Comparison of ENCODE assay signal across 14 cellular contexts in the genomic region with DNA sequence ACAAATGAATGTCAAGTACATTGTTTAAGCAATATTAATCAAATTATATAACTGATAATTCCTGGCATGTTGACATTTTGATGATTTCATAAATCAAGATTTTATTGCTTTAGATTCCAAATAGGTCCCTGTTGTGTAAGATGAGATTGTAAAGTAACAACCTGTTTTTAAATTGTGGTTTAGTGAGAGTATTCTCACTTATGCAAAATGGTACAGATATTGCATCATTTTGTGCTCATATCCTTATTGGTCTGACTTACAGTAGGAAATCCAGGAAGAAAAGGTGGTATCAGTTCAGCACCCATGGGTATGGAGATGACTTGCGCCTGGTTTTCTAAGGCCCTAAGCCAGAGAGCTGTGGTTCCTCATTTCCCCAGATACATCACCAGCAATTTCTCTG.
DNase-seq lines count a peak whose midpoint lies in the region; ATAC-seq, FAIRE-seq and TF ChIP-seq lines count a peak whose summit lies in the region.
"Had no signal": no experiment of that assay in that cellular context is flagged by ENCODE, and none has a peak within 500 bp of the region (broad histone marks: within the 10 kb centered on the region; RNA-seq: fewer than 3 reads in every experiment).

No MANE protein-coding gene starts in this region.

- BruUV-seq in K562 (replicated peaks; lab: Mats Ljungman, UMichigan), result no TSS peak

- CTCF ChIA-PET in K562 (lab: Yijun Ruan, JAX; ENCODE audit: low intra/inter-chr PET ratio), result no interaction called here

- H3F3A ChIP-seq in GM23338 (replicated peaks; ENCODE audit: low read depth), result no peaks in the 10 kb centered on the region

- H3K9me3 Mint-ChIP-seq in GM23338 (no peaks in the 10 kb centered on the region), osteocyte (ENCODE audit: unreplicated experiment) (no peaks in the 10 kb centered on the region)

- H3K27ac Mint-ChIP-seq in GM23338 (peak overlapping the region; percentile 25; the same call in 1 of the 2 replicates), osteocyte (ENCODE audit: unreplicated experiment) (no peak overlapping the region)

- intact Hi-C loops in K562 (cut with micrococcal nuclease) (loop anchor here (5.0 to 10.0 kb wide), 2 partner anchors 373 to 1120 kb away; a partner anchor contains a TSS), heart right ventricle (cut with DNase I) (loop anchor here in 5 of 10 donors (10.0 kb wide), 3 partner anchors 133 to 363 kb away; no protein-coding TSS in a partner anchor)

- H3K79me2 ChIP-seq in GM23338 (replicated peaks; ENCODE audit: insufficient read depth) (no peaks in the 10 kb centered on the region), K562 (ENCODE audit: control insufficient read depth, insufficient read depth, low read length) (no peaks in the 10 kb centered on the region)

- ATAC-seq in GM18858 (IDR thresholded peaks at IDR 0.05; ENCODE audit: unreplicated experiment), result peak; percentile 43
- no peak for ATAC-seq in GM23338
- ATAC-seq in HG03520 (IDR thresholded peaks at IDR 0.05; ENCODE audit: unreplicated experiment), result peak; percentile 43
- peak; percentile 57 for ATAC-seq in K562
- no peak for ATAC-seq in GM21390 (IDR thresholded peaks at IDR 0.05; ENCODE audit: unreplicated experiment)
- ATAC-seq in heart right ventricle, result no peak
- ATAC-seq: left lobe of liver, SK-N-SH treated with all-trans-retinoic acid at 6 μM for 48 hours had no signal

- H3K27me3 Mint-ChIP-seq in GM23338 (ENCODE audit: insufficient read depth, low read depth, poor library complexity), result no peaks in the 10 kb centered on the region
- H3K27me3 Mint-ChIP-seq in osteocyte (ENCODE audit: unreplicated experiment), result peaks cover 13% of the 10 kb centered on the region

- no peaks in the 10 kb centered on the region for H4K20me1 ChIP-seq in GM23338 (replicated peaks; ENCODE audit: insufficient read depth)
- no peaks in the 10 kb centered on the region for H4K20me1 ChIP-seq in K562 (replicated peaks; ENCODE audit: control insufficient read depth, insufficient read depth, low read length)
- H4K20me1 ChIP-seq: BLaER1 treated with 17β-estradiol and CSF1 and Interleukin-3, amounts not matched to agents 10 nM and 100 nM had no signal

- 58% methylated on average over 1 of the region's 1 CpG for WGBS in K562 (ENCODE audit: insufficient coverage, low coverage, missing lambda C conversion rate)
- WGBS in heart right ventricle, 2 donors, result 96 to 100% methylated on average over 1 of the region's 1 CpG

- H3K27ac ChIP-seq in GM23338 (ENCODE audit: low read depth) (no peak overlapping the region), K562 (ENCODE audit: extremely low read depth, low read depth, low read length) (no peak overlapping the region), heart right ventricle (no peak overlapping the region)
- H3K27ac ChIP-seq: BLaER1 treated with 17β-estradiol and CSF1 and Interleukin-3, amounts not matched to agents 10 nM and 100 nM had no signal

- H3K4me1 Mint-ChIP-seq in GM23338 (no peaks in the 10 kb centered on the region), osteocyte (ENCODE audit: unreplicated experiment) (no peaks in the 10 kb centered on the region)

- H3K9me1 ChIP-seq in K562 (ENCODE audit: control insufficient read depth, insufficient read depth, low read length), result no peaks in the 10 kb centered on the region

- POLR2A ChIA-PET in K562 (lab: Yijun Ruan, JAX), result no interaction called here

- no peak for TF ChIP-seq RAD21 in K562 (CRISPR knock-in tag; conservative IDR thresholded peaks at IDR 0.05 in 1 of 2, IDR thresholded peaks at IDR 0.05 in 1 of 2)

- peak overlapping the region; percentile 31; the same call in 1 of the 2 replicates for H2AFZ ChIP-seq in GM23338
- H2AFZ ChIP-seq in K562 (ENCODE audit: low read depth, low read length), result no peak overlapping the region

- TF ChIP-seq CTCF in GM23338 (conservative IDR thresholded peaks at IDR 0.05; ENCODE audit: low read depth in 2 of 2) (no peak), K562 (IDR thresholded peaks at IDR 0.05 in 2 of 3, conservative IDR thresholded peaks at IDR 0.05 in 1 of 3; ENCODE audit: insufficient read depth in 2 of 3, low read depth in 1 of 3, low read length in 3 of 3) (no peak), osteocyte (IDR thresholded peaks at IDR 0.05) (no peak), heart right ventricle (IDR thresholded peaks at IDR 0.05) (no peak)

- H3K27me3 ChIP-seq in GM23338 (ENCODE audit: insufficient read depth), result no peaks in the 10 kb centered on the region
- no peaks in the 10 kb centered on the region for H3K27me3 ChIP-seq in K562 (ENCODE audit: control insufficient read depth in 2 of 2, insufficient read depth in 2 of 2, low read length in 2 of 2)
- no peaks in the 10 kb centered on the region for H3K27me3 ChIP-seq in heart right ventricle
- H3K27me3 ChIP-seq: BLaER1 treated with 17β-estradiol and CSF1 and Interleukin-3, amounts not matched to agents 10 nM and 100 nM had no signal

- no peak overlapping the region for H3K4me2 ChIP-seq in GM23338
- H3K4me2 ChIP-seq in K562 (ENCODE audit: insufficient read depth, low read length), result no peak overlapping the region
- H3K4me2 ChIP-seq: BLaER1 treated with 17β-estradiol and CSF1 and Interleukin-3, amounts not matched to agents 10 nM and 100 nM had no signal

- DNase-seq in GM23338 (ENCODE audit: low spot score) (no peak), K562 (ENCODE audit: extremely low read depth in 1 of 4, low spot score in 3 of 4) (no peak), osteocyte (ENCODE audit: extremely low spot score, unreplicated experiment) (no peak), heart right ventricle (no peak)
- DNase-seq: activated CD8-positive, alpha-beta memory T cell treated with anti-CD3 and anti-CD28 coated beads for 24 hours; activated effector memory CD4-positive, alpha-beta T cell treated with anti-CD3 and anti-CD28 coated beads, Interleukin-2, amount 50 U/mL, for 16 hours; dermis blood vessel endothelial cell had no signal

- H3K9me3 ChIP-seq in K562 (replicated peaks; ENCODE audit: control insufficient read depth, insufficient read depth, low read depth, low read length) (no peaks in the 10 kb centered on the region), heart right ventricle (no peaks in the 10 kb centered on the region)
- H3K9me3 ChIP-seq: BLaER1 treated with 17β-estradiol and CSF1 and Interleukin-3, amounts not matched to agents 10 nM and 100 nM had no signal

- no peak overlapping the region for H3K9ac ChIP-seq in K562 (ENCODE audit: insufficient read depth in 1 of 2, low read depth in 2 of 2, low read length in 2 of 2)
- H3K9ac ChIP-seq: BLaER1 treated with 17β-estradiol and CSF1 and Interleukin-3, amounts not matched to agents 10 nM and 100 nM had no signal

- no peaks in the 10 kb centered on the region for H3K36me3 ChIP-seq in GM23338 (ENCODE audit: insufficient read depth)
- no peaks in the 10 kb centered on the region for H3K36me3 ChIP-seq in K562 (ENCODE audit: control insufficient read depth, insufficient read depth, low read length)
- H3K36me3 ChIP-seq in heart right ventricle, result no peaks in the 10 kb centered on the region
- H3K36me3 ChIP-seq: BLaER1 treated with 17β-estradiol and CSF1 and Interleukin-3, amounts not matched to agents 10 nM and 100 nM had no signal

- H3K9me2 ChIP-seq in GM23338 (ENCODE audit: insufficient read depth), result no peaks in the 10 kb centered on the region

- no peak for FAIRE-seq in K562 (lab: Jason Lieb, UNC)
- FAIRE-seq: TTC549 had no signal

- no peak overlapping the region for H3K4me3 Mint-ChIP-seq in GM23338
- H3K4me3 Mint-ChIP-seq in osteocyte (ENCODE audit: unreplicated experiment), result no peak overlapping the region

- TF ChIP-seq POLR2A in K562 (conservative IDR thresholded peaks at IDR 0.05), result no peak

- H3K4me1 ChIP-seq in GM23338 (ENCODE audit: insufficient read depth) (no peaks in the 10 kb centered on the region), K562 (replicated peaks in 1 of 2; ENCODE audit: control insufficient read depth in 2 of 2, insufficient read depth in 2 of 2, low read length in 2 of 2) (no peaks in the 10 kb centered on the region), heart right ventricle (no peaks in the 10 kb centered on the region)

- H3K36me3 Mint-ChIP-seq in GM23338 (ENCODE audit: low read depth) (no peaks in the 10 kb centered on the region), osteocyte (ENCODE audit: unreplicated experiment) (no peaks in the 10 kb centered on the region)

- in situ Hi-C loops in K562 (cut with MboI), result loop anchor here (10.0 kb wide), 1 partner anchor 1143 kb away; no protein-coding TSS in a partner anchor

- no peak for TF ChIP-seq EP300 in K562 (IDR thresholded peaks at IDR 0.05; ENCODE audit: low read length)

- H3K4me3 ChIP-seq in GM23338 (no peak overlapping the region), K562 (no peak overlapping the region), heart right ventricle (no peak overlapping the region)
- H3K4me3 ChIP-seq: BLaER1 treated with 17β-estradiol and CSF1 and Interleukin-3, amounts not matched to agents 10 nM and 100 nM had no signal

TF ChIP-seq in GM23338, 12 proteins besides CTCF, POLR2A, EP300 and RAD21 (continues in another document):
- TF ChIP-seq EZH2phosphoT487 (IDR thresholded peaks at IDR 0.05; ENCODE audit: unreplicated experiment), result no peak
- TF ChIP-seq, protein P1, sequence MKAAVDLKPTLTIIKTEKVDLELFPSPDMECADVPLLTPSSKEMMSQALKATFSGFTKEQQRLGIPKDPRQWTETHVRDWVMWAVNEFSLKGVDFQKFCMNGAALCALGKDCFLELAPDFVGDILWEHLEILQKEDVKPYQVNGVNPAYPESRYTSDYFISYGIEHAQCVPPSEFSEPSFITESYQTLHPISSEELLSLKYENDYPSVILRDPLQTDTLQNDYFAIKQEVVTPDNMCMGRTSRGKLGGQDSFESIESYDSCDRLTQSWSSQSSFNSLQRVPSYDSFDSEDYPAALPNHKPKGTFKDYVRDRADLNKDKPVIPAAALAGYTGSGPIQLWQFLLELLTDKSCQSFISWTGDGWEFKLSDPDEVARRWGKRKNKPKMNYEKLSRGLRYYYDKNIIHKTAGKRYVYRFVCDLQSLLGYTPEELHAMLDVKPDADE (IDR thresholded peaks at IDR 0.05), result no peak
- TF ChIP-seq POLR2AphosphoS5 (IDR thresholded peaks at IDR 0.05; ENCODE audit: low read depth), result no peak
- TF ChIP-seq CREB1 (CRISPR knock-in tag; IDR thresholded peaks at IDR 0.05; ENCODE audit: low read depth), result no peak

TF ChIP-seq in K562, 482 proteins besides CTCF, POLR2A, EP300 and RAD21 (continues in another document):
- TF ChIP-seq CEBPB (tag; IDR thresholded peaks at IDR 0.05), result peak; percentile 59
- TF ChIP-seq, protein P2, sequence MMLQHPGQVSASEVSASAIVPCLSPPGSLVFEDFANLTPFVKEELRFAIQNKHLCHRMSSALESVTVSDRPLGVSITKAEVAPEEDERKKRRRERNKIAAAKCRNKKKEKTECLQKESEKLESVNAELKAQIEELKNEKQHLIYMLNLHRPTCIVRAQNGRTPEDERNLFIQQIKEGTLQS (IDR thresholded peaks at IDR 0.05), result peak; percentile 77
- TF ChIP-seq, protein P2 (CRISPR knock-in tag; conservative IDR thresholded peaks at IDR 0.05), result no peak
- TF ChIP-seq ZNF764 (CRISPR knock-in tag; IDR thresholded peaks at IDR 0.05; ENCODE audit: low read depth), result no peak

Comparison
In these comparisons a context has a peak if more than half of its experiments do, and no peak if none do; other contexts are left out.
1. ATAC-seq: peak in GM18858 (single experiment), HG03520 (single experiment) and K562 (single experiment); none in GM23338 (single experiment), GM21390 (single experiment) and heart right ventricle (0 of 8).